ENCODE assay signal across 11 cellular contexts in genomic region chr19:1440418-1440801, GRCh38. TPM values are rescaled to one million over a fixed set of nuclear protein-coding genes. Genes with fewer than 3 reads are reported as not detected.
DNase-seq lines count a peak whose midpoint lies in the region; ATAC-seq, FAIRE-seq and TF ChIP-seq lines count a peak whose summit lies in the region.
"Had no signal": no experiment of that assay in that cellular context is flagged by ENCODE, and none has a peak within 500 bp of the region (broad histone marks: within the 10 kb centered on the region; RNA-seq: fewer than 3 reads in every experiment).

No MANE protein-coding gene starts in this region.

- peaks cover 42% of the 10 kb centered on the region for H3K36me3 Mint-ChIP-seq in activated B cell treated with CpG ODN at 0.5 μM for 24 hours (ENCODE audit: low read depth)
- peaks cover 0 to 11% (median 1%) of the 10 kb centered on the region in 3 donors for H3K36me3 Mint-ChIP-seq in immature natural killer cell

- TF ChIP-seq CTCF in BE2C (IDR thresholded peaks at IDR 0.05; ENCODE audit: low read depth, low read length) (no peak), activated B cell treated with CpG ODN at 0.5 μM for 24 hours (IDR thresholded peaks at IDR 0.05) (no peak)

- TF ChIP-seq POLR2A in GM12892 (IDR thresholded peaks at IDR 0.05; ENCODE audit: low read depth, low read length), result peak; percentile 8; the same call in 1 of the 2 replicates

- peak overlapping the region; percentile 72 for H3K4me3 ChIP-seq in BE2C (ENCODE audit: low read depth, low read length)

- H3K4me3 Mint-ChIP-seq in activated B cell treated with CpG ODN at 0.5 μM for 24 hours (peak overlapping the region; percentile 63), immature natural killer cell (peak overlapping the region in 4 of 5 donors; percentile 68 to 99 (median 97))

- no peaks in the 10 kb centered on the region for H3K9me3 ChIP-seq in BE2C

- POLR2A ChIA-PET in activated B cell treated with CpG ODN at 0.5 μM for 24 hours (lab: Charles Lee), result interaction anchor here (0.5 to 1.4 kb wide), 6 partner anchors 10 to 474 kb away, joined by 3 to 7 read pairs (median 4); partner anchors contain the start of gene CIRBP

- H3K27me3 ChIP-seq in BE2C, result no peaks in the 10 kb centered on the region

- no peak for ATAC-seq in activated B cell treated with CpG ODN at 0.5 μM for 24 hours (ENCODE audit: low read depth)
- ATAC-seq: esophagus mucosa had no signal

- H3K9me3 Mint-ChIP-seq in activated B cell treated with CpG ODN at 0.5 μM for 24 hours, result no peaks in the 10 kb centered on the region
- H3K9me3 Mint-ChIP-seq in immature natural killer cell, result no peaks in the 10 kb centered on the region

- peaks cover 3% of the 10 kb centered on the region for H3K4me1 ChIP-seq in BE2C

- H3K27me3 Mint-ChIP-seq in activated B cell treated with CpG ODN at 0.5 μM for 24 hours (no peaks in the 10 kb centered on the region), immature natural killer cell (ENCODE audit: low read depth in 3 of 3) (peaks cover 8 to 24% (median 15%) of the 10 kb centered on the region in 3 donors)

- intact Hi-C loops in activated B cell treated with CpG ODN at 0.5 μM for 24 hours (cut with micrococcal nuclease), result no loop called here

- CTCF ChIA-PET in activated B cell treated with CpG ODN at 0.5 μM for 24 hours (lab: Charles Lee), result no interaction called here

- no peak for FAIRE-seq in GM12892 (lab: Jason Lieb, UNC)

- DNase-seq in BE2C (no peak), GM12892 (ENCODE audit: insufficient read length) (no peak), activated B cell treated with CpG ODN at 0.5 μM for 24 hours (no peak), immature natural killer cell (no peak), NOMO-1 treated with DMSO at 0.1 percent for 48 hours (lab: John Stamatoyannopoulos, UW; ENCODE audit: unreplicated experiment) (no peak), HK-2 (ENCODE audit: unreplicated experiment) (no peak), cerebellum (ENCODE audit: low spot score) (no peak)
- no peak for DNase-seq in stimulated activated CD4-positive, alpha-beta T cell treated with anti-CD3 and anti-CD28 coated beads, Interleukin-4, amount 100 ng/mL, for 24 hours
- DNase-seq: activated CD4-positive, CD25-positive, alpha-beta regulatory T cell treated with anti-CD3 and anti-CD28 coated beads, Interleukin-2, amount 50 U/mL, for 72 hours; RPMI8226 had no signal

- H3K4me1 Mint-ChIP-seq in activated B cell treated with CpG ODN at 0.5 μM for 24 hours, result peaks cover 34% of the 10 kb centered on the region
- peaks cover 22 to 45% of the 10 kb centered on the region in 2 donors for H3K4me1 Mint-ChIP-seq in immature natural killer cell

- peaks cover 39% of the 10 kb centered on the region for H3K36me3 ChIP-seq in BE2C

- H3K27ac Mint-ChIP-seq in activated B cell treated with CpG ODN at 0.5 μM for 24 hours (no peak overlapping the region), immature natural killer cell (peak overlapping the region in 2 of 6 donors; percentile 45 to 65)

RNA-seq across cellular contexts. Expression of gene RPS15, which starts 2.2 kb away (rescaled TPM):
- 4,587 TPM for polyA plus RNA-seq in BE2C (2012; ENCODE audit: insufficient read depth, insufficient read length, low read depth)
- polyA plus RNA-seq in GM12892 (2012; ENCODE audit: missing spikeins), result 1,490 TPM
- total RNA-seq in activated B cell treated with CpG ODN at 0.5 μM for 24 hours, result 1,788 and 2,029 TPM in 2 replicates
- polyA plus RNA-seq in immature natural killer cell, result 1,000 to 10,000 TPM; 1,383 to 2,244 (median 1,622) TPM
- 280 TPM for total RNA-seq in cerebellum

RNA-seq across cellular contexts. Expression of gene APC2, which starts 9.5 kb away (rescaled TPM):
- 28.2 TPM for polyA plus RNA-seq in BE2C (2012; ENCODE audit: insufficient read depth, insufficient read length, low read depth)
- polyA plus RNA-seq in GM12892 (2012; ENCODE audit: missing spikeins), result 0.23 TPM
- total RNA-seq in activated B cell treated with CpG ODN at 0.5 μM for 24 hours (0.42 and 0.59 TPM in 2 replicates), cerebellum (137 TPM)
- polyA plus RNA-seq in immature natural killer cell, result under 1 TPM in 1 of 3 donors, not detected in 2; 0.06 TPM

RNA-seq across cellular contexts. Expression of gene DAZAP1, which starts 33.0 kb away (rescaled TPM):
- 146 TPM for polyA plus RNA-seq in BE2C (2012; ENCODE audit: insufficient read depth, insufficient read length, low read depth)
- polyA plus RNA-seq in GM12892 (2012; ENCODE audit: missing spikeins), result 74.9 TPM
- 177 and 195 TPM in 2 replicates for total RNA-seq in activated B cell treated with CpG ODN at 0.5 μM for 24 hours
- polyA plus RNA-seq in immature natural killer cell, result 10 to 100 TPM in 1 of 3 donors, 1 to 10 TPM in 2; 4.3 to 10.3 (median 8.0) TPM
- 26.9 TPM for total RNA-seq in cerebellum

RNA-seq across cellular contexts. Expression of gene C19orf25, which starts 38.6 kb away (rescaled TPM):
- 162 TPM for polyA plus RNA-seq in BE2C (2012; ENCODE audit: insufficient read depth, insufficient read length, low read depth)
- polyA plus RNA-seq in GM12892 (2012; ENCODE audit: missing spikeins), result 11.2 TPM
- total RNA-seq in activated B cell treated with CpG ODN at 0.5 μM for 24 hours (42.8 and 55.7 TPM in 2 replicates), cerebellum (15.3 TPM)
- polyA plus RNA-seq in immature natural killer cell, result 10 to 100 TPM; 57.4 to 61.6 (median 61.2) TPM

RNA-seq across cellular contexts. Expression of gene GAMT, which starts 39.1 kb away (rescaled TPM):
- polyA plus RNA-seq in BE2C (2012; ENCODE audit: insufficient read depth, insufficient read length, low read depth), result 17.9 TPM
- 12.3 TPM for polyA plus RNA-seq in GM12892 (2012; ENCODE audit: missing spikeins)
- total RNA-seq in activated B cell treated with CpG ODN at 0.5 μM for 24 hours (6.9 and 8.8 TPM in 2 replicates), cerebellum (10.3 TPM)
- polyA plus RNA-seq in immature natural killer cell, result 10 to 100 TPM in 2 of 3 donors, 1 to 10 TPM in 1; 7.9 to 16.5 (median 10.5) TPM

Comparison
In these comparisons a context has a peak if more than half of its experiments do, and no peak if none do; other contexts are left out.
1. RNA of gene APC2, which starts 9.5 kb away (total RNA-seq): 137 TPM in cerebellum (single experiment); 0.42 to 0.59 TPM in activated B cell treated with CpG ODN at 0.5 μM for 24 hours; every median in the first group is over 10 times any median in the second.